In genomic region chr10:129838794-129839193, GRCh38 we compare ENCODE assay signal across 3 cellular contexts.
"Had no signal": no experiment of that assay in that cellular context is flagged by ENCODE, and none has a peak within 500 bp of the region (broad histone marks: within the 10 kb centered on the region; RNA-seq: fewer than 3 reads in every experiment).

No MANE protein-coding gene starts in this region.

- DNase-seq: GDM1, GF-D8 had no signal

- ATAC-seq: GM12878 had no signal

- H3K4me3 ChIP-seq: GM12878 had no signal
